Comparison of ENCODE assay signal across 1 cellular context in genomic region chr15:77803487-77803886, GRCh38.
TF ChIP-seq lines count a peak whose summit lies in the region.

No MANE protein-coding gene starts in this region.

TF ChIP-seq in K562, 482 proteins besides CTCF, POLR2A, EP300 and RAD21 (continued from another document):
- TF ChIP-seq, protein P1, sequence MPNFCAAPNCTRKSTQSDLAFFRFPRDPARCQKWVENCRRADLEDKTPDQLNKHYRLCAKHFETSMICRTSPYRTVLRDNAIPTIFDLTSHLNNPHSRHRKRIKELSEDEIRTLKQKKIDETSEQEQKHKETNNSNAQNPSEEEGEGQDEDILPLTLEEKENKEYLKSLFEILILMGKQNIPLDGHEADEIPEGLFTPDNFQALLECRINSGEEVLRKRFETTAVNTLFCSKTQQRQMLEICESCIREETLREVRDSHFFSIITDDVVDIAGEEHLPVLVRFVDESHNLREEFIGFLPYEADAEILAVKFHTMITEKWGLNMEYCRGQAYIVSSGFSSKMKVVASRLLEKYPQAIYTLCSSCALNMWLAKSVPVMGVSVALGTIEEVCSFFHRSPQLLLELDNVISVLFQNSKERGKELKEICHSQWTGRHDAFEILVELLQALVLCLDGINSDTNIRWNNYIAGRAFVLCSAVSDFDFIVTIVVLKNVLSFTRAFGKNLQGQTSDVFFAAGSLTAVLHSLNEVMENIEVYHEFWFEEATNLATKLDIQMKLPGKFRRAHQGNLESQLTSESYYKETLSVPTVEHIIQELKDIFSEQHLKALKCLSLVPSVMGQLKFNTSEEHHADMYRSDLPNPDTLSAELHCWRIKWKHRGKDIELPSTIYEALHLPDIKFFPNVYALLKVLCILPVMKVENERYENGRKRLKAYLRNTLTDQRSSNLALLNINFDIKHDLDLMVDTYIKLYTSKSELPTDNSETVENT (CRISPR knock-in tag; IDR thresholded peaks at IDR 0.05): no peak
- TF ChIP-seq SUPT5H (IDR thresholded peaks at IDR 0.05) (no peak), MYC (IDR thresholded peaks at IDR 0.05; ENCODE audit: low read depth, low read length) (peak; percentile 24; the same call in 1 of the 2 replicates), MYC (CRISPR knock-in tag; IDR thresholded peaks at IDR 0.05; ENCODE audit: borderline replicate concordance, low read depth) (no peak), MLX (CRISPR knock-in tag; conservative IDR thresholded peaks at IDR 0.05) (no peak), BMI1 (IDR thresholded peaks at IDR 0.05; ENCODE audit: low read length) (no peak), ZNF398 (CRISPR knock-in tag; IDR thresholded peaks at IDR 0.05) (no peak), CXXC5 (CRISPR knock-in tag; IDR thresholded peaks at IDR 0.05) (no peak), ZNF431 (CRISPR knock-in tag; IDR thresholded peaks at IDR 0.05) (no peak), CHD2 (IDR thresholded peaks at IDR 0.05; ENCODE audit: low read depth, low read length) (peak; percentile 68; the same call in 1 of the 2 replicates)
- TF ChIP-seq, protein P2, sequence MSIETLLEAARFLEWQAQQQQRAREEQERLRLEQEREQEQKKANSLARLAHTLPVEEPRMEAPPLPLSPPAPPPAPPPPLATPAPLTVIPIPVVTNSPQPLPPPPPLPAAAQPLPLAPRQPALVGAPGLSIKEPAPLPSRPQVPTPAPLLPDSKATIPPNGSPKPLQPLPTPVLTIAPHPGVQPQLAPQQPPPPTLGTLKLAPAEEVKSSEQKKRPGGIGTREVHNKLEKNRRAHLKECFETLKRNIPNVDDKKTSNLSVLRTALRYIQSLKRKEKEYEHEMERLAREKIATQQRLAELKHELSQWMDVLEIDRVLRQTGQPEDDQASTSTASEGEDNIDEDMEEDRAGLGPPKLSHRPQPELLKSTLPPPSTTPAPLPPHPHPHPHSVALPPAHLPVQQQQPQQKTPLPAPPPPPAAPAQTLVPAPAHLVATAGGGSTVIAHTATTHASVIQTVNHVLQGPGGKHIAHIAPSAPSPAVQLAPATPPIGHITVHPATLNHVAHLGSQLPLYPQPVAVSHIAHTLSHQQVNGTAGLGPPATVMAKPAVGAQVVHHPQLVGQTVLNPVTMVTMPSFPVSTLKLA (conservative IDR thresholded peaks at IDR 0.05): 0 out of 4 replicates have a peak, but pooled peaks of 1 of the 2 experiments have one; percentile 20
